9 cellular contexts compared by ENCODE assay signal in the genomic region with DNA sequence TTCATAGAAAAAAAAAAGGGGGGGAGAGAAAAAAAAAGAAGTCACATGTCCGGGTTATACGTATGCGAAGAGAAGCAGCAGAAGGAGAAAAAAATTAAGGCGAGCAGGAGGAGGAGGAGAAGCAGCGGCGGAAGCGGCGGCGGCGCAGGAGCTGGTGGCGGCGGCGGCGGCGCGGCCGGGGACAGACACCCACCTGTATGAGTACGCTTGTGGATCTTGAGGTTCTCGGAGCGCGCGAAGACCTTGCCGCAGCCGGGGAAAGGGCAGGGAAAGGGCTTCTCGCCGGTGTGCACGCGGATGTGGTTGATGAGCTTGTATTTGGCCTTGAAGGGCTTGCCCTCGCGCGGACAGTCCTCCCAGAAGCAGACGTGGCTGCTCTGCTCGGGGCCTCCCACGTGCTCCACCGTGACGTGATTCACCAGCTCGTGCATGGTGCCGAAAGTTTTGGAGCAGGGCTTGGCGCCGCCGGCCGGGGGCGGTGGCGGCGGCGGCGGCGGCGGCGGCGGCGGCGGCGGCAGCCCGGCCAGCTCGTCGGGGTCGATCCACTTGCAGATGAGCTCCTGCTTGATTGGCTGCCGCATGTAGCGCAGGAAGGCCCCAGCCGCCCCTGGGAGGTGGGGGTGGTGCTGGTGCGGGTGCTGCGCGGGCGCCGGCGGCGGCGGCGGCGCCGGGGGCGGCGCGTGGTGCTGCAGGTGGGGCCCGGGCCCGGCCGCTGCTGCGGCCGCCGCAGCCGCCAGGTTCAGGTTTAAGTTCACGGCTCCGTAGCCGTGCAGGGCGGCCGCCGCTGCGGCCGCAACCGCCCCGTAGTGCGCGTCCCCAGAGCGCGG. TPM values are rescaled to one million over a fixed set of nuclear protein-coding genes. Genes with fewer than 3 reads are reported as not detected.
A peak's percentile ranks its signal among the peaks of the same experiment; 100 is the strongest.
DNase-seq lines count a peak whose midpoint lies in the region; ATAC-seq and TF ChIP-seq lines count a peak whose summit lies in the region.
"Had no signal": no experiment of that assay in that cellular context is flagged by ENCODE, and none has a peak within 500 bp of the region (broad histone marks: within the 10 kb centered on the region; RNA-seq: fewer than 3 reads in every experiment).

No MANE protein-coding gene starts in this region.

- H3K79me2 ChIP-seq in PC-9 (ENCODE audit: low read depth): peaks cover 38% of the 10 kb centered on the region

- POLR2A ChIA-PET in A673 (lab: Charles Lee; ENCODE audit: low non-redundant PET) (interaction anchor here (0.5 to 0.7 kb wide), 3 partner anchors 12 to 152 kb away, joined by 3 to 18 read pairs (median 7); no protein-coding TSS in a partner anchor), PC-9 (lab: Charles Lee; ENCODE audit: unreplicated experiment) (interaction anchor here (0.6 to 1.5 kb wide), 3 partner anchors 11 to 423 kb away, joined by 4 to 15 read pairs (median 14); a partner anchor contains a TSS)

- H3F3A ChIP-seq in PC-9 (ENCODE audit: insufficient read depth, low read depth): peaks cover 18% of the 10 kb centered on the region; the same call in 1 of the 2 replicates

- H2AFZ ChIP-seq in PC-9: peak overlapping the region; percentile 99

- CTCF ChIA-PET in A673 (lab: Charles Lee): interaction anchor here (0.6 kb wide), 1 partner anchor 265 kb away, joined by 3 read pairs; no protein-coding TSS in a partner anchor
- CTCF ChIA-PET in PC-9 (lab: Charles Lee): no interaction called here

- H3K36me3 ChIP-seq in A673 (ENCODE audit: insufficient read depth, low read length, poor library complexity, severe bottlenecking) (peaks cover 27% of the 10 kb centered on the region), PC-9 (ENCODE audit: low read depth) (no peaks in the 10 kb centered on the region)

- peaks cover 65 to 79% (median 78%) of the 10 kb centered on the region in 3 donors for H3K27me3 Mint-ChIP-seq in naive B cell

- H3K9me3 ChIP-seq in A673 (ENCODE audit: low read depth, low read length, poor library complexity, severe bottlenecking) (no peaks in the 10 kb centered on the region), PC-9 (ENCODE audit: insufficient read depth, low read depth) (no peaks in the 10 kb centered on the region)

- TF ChIP-seq CTCF in A673 (conservative IDR thresholded peaks at IDR 0.05; ENCODE audit: low read depth, low read length) (no peak), PC-9 (conservative IDR thresholded peaks at IDR 0.05) (no peak)

- peak overlapping the region in 5 of 6 donors; percentile 54 to 98 (median 85) for H3K27ac Mint-ChIP-seq in naive B cell

- intact Hi-C loops in A673 (cut with micrococcal nuclease; ENCODE audit: unreplicated experiment) (loop anchor here (2.0 to 5.0 kb wide), 2 partner anchors 17 to 313 kb away; no protein-coding TSS in a partner anchor), PC-9 (cut with micrococcal nuclease; ENCODE audit: unreplicated experiment) (no loop called here)

- ATAC-seq in GM19351 (IDR thresholded peaks at IDR 0.05; ENCODE audit: unreplicated experiment): peak; percentile 37
- peak; percentile 41 to 52 for ATAC-seq in naive B cell (ENCODE audit: low read depth in 2 of 2)
- ATAC-seq in HG02610 (IDR thresholded peaks at IDR 0.05; ENCODE audit: unreplicated experiment): no peak
- no peak for ATAC-seq in GM19035 (IDR thresholded peaks at IDR 0.05; ENCODE audit: unreplicated experiment)

- BruUV-seq in A673 (replicated peaks; lab: Mats Ljungman, UMichigan) (no TSS peak), PC-9 (replicated peaks; lab: Mats Ljungman, UMichigan) (no TSS peak)

- peaks cover 18 to 21% (median 19%) of the 10 kb centered on the region in 3 donors for H3K4me1 Mint-ChIP-seq in naive B cell

- H3K9me2 ChIP-seq in PC-9 (ENCODE audit: insufficient read depth): no peaks in the 10 kb centered on the region

- H3K4me1 ChIP-seq in A673 (ENCODE audit: insufficient read depth, low read length, poor library complexity, severe bottlenecking) (peaks cover 30% of the 10 kb centered on the region), PC-9 (replicated peaks; ENCODE audit: insufficient read depth) (no peaks in the 10 kb centered on the region)

- H3K4me3 Mint-ChIP-seq in naive B cell: peak overlapping the region; percentile 80 to 93 (median 86)

- H3K36me3 Mint-ChIP-seq in naive B cell: peaks cover 13 to 29% of the 10 kb centered on the region in 2 donors

- H3K4me3 ChIP-seq in A673 (ENCODE audit: low read depth, low read length, poor library complexity, severe bottlenecking) (peak overlapping the region; percentile 91), PC-9 (peak overlapping the region; percentile 94)

- peak overlapping the region; percentile 98 for H3K27ac ChIP-seq in A673 (ENCODE audit: low read depth, low read length, poor library complexity, severe bottlenecking)
- peak overlapping the region; percentile 61 for H3K27ac ChIP-seq in PC-9
- H3K27ac ChIP-seq in caudate nucleus (ENCODE audit: low read depth, low read length): peak overlapping the region; percentile 70
- H3K27ac ChIP-seq: epithelial cell of prostate had no signal

- peak overlapping the region; percentile 97 for H3K4me2 ChIP-seq in PC-9

- DNase-seq in A673 (ENCODE audit: low spot score) (peak; percentile 93), PC-9 (peak; percentile 62 to 63), caudate nucleus (lab: John Stamatoyannopoulos, UW) (peak in 1 of 61 donors; percentile 75), naive B cell (no peak), hepatic stellate cell (ENCODE audit: low spot score) (no peak)

- H3K9me3 Mint-ChIP-seq in naive B cell: peaks cover 9 to 42% (median 33%) of the 10 kb centered on the region in 7 donors

- no peaks in the 10 kb centered on the region; the same call in 1 of the 2 replicates for H4K20me1 ChIP-seq in PC-9 (ENCODE audit: insufficient read depth)

- no peaks in the 10 kb centered on the region for H3K27me3 ChIP-seq in A673 (replicated peaks; ENCODE audit: insufficient read depth, low read depth, low read length, poor library complexity)
- H3K27me3 ChIP-seq in PC-9 (ENCODE audit: insufficient read depth, low read depth): no peaks in the 10 kb centered on the region

RNA-seq across cellular contexts. Expression of a gene that starts 1.4 kb away (rescaled TPM):
- 23.4 and 25.2 TPM in 2 replicates for total RNA-seq in A673 (2021)
- 0.61 and 0.68 TPM in 2 replicates for total RNA-seq in PC-9 (2021)
- polyA plus RNA-seq in naive B cell (ENCODE audit: low read depth in 6 of 6): not detected

RNA-seq across cellular contexts. Expression of a gene that starts 11.4 kb away (rescaled TPM):
- total RNA-seq in A673 (2021) (285 and 305 TPM in 2 replicates), PC-9 (2021) (13.6 and 14.7 TPM in 2 replicates)
- polyA plus RNA-seq in naive B cell (ENCODE audit: low read depth in 6 of 6): not detected

Comparison
In these comparisons a context has a peak if more than half of its experiments do, and no peak if none do; other contexts are left out.
1. DNase-seq: peak in A673 (single experiment) and PC-9 (2 of 2); none in naive B cell (single experiment) and hepatic stellate cell (single experiment).
2. ATAC-seq: peak in GM19351 (single experiment) and naive B cell (2 of 2); none in HG02610 (single experiment) and GM19035 (single experiment).
3. RNA of a gene that starts 1.4 kb away (total RNA-seq): 23.4 to 25.2 TPM in A673; 0.61 to 0.68 TPM in PC-9; every median in the first group is over 10 times any median in the second.
4. RNA of a gene that starts 11.4 kb away (total RNA-seq): 285 to 305 TPM in A673; 13.6 to 14.7 TPM in PC-9; every median in the first group is over 10 times any median in the second.
5. Peak in every context shown above with its lines, with median percentiles within 50 percentile points of each other: H3K27ac ChIP-seq.